ENCODE assay signal across 1 cellular context in the genomic region with DNA sequence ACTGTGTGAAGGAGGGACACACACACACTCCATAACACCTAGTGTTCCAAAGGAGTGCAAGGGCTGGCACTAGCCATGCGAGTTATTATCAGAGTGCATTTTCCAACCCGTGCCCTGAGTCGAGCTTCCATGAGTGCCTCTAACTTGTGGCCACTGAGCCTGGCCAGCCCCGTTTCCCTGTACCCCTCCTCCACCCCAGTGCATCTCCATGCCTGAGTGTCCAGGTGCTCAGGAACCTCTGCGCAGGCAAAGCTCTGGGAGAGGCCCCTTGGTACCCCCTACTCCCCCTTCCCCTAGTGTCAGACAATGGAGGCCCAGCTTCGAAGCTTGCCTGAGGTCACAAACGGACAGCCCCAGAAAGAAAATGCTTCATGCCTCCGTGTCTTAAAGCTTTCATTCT.
TF ChIP-seq lines count a peak whose summit lies in the region.

No MANE protein-coding gene starts in this region.

TF ChIP-seq in K562, 482 proteins besides CTCF, POLR2A, EP300 and RAD21:
- TF ChIP-seq PHF8 (IDR thresholded peaks at IDR 0.05; ENCODE audit: borderline replicate concordance, low read length) = no peak
- TF ChIP-seq HDAC3 (IDR thresholded peaks at IDR 0.05; ENCODE audit: borderline replicate concordance, partially characterized antibody) = no peak
- TF ChIP-seq, protein P1, sequence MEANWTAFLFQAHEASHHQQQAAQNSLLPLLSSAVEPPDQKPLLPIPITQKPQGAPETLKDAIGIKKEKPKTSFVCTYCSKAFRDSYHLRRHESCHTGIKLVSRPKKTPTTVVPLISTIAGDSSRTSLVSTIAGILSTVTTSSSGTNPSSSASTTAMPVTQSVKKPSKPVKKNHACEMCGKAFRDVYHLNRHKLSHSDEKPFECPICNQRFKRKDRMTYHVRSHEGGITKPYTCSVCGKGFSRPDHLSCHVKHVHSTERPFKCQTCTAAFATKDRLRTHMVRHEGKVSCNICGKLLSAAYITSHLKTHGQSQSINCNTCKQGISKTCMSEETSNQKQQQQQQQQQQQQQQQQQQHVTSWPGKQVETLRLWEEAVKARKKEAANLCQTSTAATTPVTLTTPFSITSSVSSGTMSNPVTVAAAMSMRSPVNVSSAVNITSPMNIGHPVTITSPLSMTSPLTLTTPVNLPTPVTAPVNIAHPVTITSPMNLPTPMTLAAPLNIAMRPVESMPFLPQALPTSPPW (CRISPR knock-in tag; IDR thresholded peaks at IDR 0.05) = no peak
- TF ChIP-seq ZC3H8 (IDR thresholded peaks at IDR 0.05) = no peak
- TF ChIP-seq, protein P2, sequence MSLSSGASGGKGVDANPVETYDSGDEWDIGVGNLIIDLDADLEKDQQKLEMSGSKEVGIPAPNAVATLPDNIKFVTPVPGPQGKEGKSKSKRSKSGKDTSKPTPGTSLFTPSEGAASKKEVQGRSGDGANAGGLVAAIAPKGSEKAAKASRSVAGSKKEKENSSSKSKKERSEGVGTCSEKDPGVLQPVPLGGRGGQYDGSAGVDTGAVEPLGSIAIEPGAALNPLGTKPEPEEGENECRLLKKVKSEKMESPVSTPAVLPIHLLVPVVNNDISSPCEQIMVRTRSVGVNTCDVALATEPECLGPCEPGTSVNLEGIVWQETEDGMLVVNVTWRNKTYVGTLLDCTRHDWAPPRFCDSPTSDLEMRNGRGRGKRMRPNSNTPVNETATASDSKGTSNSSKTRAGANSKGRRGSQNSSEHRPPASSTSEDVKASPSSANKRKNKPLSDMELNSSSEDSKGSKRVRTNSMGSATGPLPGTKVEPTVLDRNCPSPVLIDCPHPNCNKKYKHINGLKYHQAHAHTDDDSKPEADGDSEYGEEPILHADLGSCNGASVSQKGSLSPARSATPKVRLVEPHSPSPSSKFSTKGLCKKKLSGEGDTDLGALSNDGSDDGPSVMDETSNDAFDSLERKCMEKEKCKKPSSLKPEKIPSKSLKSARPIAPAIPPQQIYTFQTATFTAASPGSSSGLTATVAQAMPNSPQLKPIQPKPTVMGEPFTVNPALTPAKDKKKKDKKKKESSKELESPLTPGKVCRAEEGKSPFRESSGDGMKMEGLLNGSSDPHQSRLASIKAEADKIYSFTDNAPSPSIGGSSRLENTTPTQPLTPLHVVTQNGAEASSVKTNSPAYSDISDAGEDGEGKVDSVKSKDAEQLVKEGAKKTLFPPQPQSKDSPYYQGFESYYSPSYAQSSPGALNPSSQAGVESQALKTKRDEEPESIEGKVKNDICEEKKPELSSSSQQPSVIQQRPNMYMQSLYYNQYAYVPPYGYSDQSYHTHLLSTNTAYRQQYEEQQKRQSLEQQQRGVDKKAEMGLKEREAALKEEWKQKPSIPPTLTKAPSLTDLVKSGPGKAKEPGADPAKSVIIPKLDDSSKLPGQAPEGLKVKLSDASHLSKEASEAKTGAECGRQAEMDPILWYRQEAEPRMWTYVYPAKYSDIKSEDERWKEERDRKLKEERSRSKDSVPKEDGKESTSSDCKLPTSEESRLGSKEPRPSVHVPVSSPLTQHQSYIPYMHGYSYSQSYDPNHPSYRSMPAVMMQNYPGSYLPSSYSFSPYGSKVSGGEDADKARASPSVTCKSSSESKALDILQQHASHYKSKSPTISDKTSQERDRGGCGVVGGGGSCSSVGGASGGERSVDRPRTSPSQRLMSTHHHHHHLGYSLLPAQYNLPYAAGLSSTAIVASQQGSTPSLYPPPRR (CRISPR knock-in tag; IDR thresholded peaks at IDR 0.05; ENCODE audit: borderline replicate concordance) = no peak
- TF ChIP-seq MXI1 (IDR thresholded peaks at IDR 0.05; ENCODE audit: low read depth, low read length) = no peak
- no peak for TF ChIP-seq CHCHD3 (CRISPR knock-in tag; IDR thresholded peaks at IDR 0.05)
- TF ChIP-seq ZNF239 (CRISPR knock-in tag; IDR thresholded peaks at IDR 0.05) = no peak
- no peak for TF ChIP-seq PPARD (CRISPR knock-in tag; IDR thresholded peaks at IDR 0.05)
- TF ChIP-seq ZNF707 (CRISPR knock-in tag; conservative IDR thresholded peaks at IDR 0.05) = no peak
- no peak for TF ChIP-seq GATAD2A (IDR thresholded peaks at IDR 0.05)
- no peak for TF ChIP-seq TFE3 (CRISPR knock-in tag; IDR thresholded peaks at IDR 0.05)
- no peak for TF ChIP-seq CHAMP1 (IDR thresholded peaks at IDR 0.05)
- TF ChIP-seq ZNF146 (CRISPR knock-in tag; IDR thresholded peaks at IDR 0.05; ENCODE audit: unreplicated experiment) = no peak
- TF ChIP-seq HMG20B (CRISPR knock-in tag; IDR thresholded peaks at IDR 0.05) = no peak
- TF ChIP-seq E2F5 (CRISPR knock-in tag; IDR thresholded peaks at IDR 0.05) = no peak
- no peak for TF ChIP-seq TAF15 (IDR thresholded peaks at IDR 0.05; ENCODE audit: low read depth, low read length)
- TF ChIP-seq TBL1XR1 (IDR thresholded peaks at IDR 0.05; ENCODE audit: low read length in 2 of 2) = no peak
- no peak for TF ChIP-seq NR3C1 (CRISPR knock-in tag; IDR thresholded peaks at IDR 0.05)
- TF ChIP-seq, protein P3, sequence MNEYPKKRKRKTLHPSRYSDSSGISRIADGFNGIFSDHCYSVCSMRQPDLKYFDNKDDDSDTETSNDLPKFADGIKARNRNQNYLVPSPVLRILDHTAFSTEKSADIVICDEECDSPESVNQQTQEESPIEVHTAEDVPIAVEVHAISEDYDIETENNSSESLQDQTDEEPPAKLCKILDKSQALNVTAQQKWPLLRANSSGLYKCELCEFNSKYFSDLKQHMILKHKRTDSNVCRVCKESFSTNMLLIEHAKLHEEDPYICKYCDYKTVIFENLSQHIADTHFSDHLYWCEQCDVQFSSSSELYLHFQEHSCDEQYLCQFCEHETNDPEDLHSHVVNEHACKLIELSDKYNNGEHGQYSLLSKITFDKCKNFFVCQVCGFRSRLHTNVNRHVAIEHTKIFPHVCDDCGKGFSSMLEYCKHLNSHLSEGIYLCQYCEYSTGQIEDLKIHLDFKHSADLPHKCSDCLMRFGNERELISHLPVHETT (CRISPR knock-in tag; conservative IDR thresholded peaks at IDR 0.05 in 1 of 2, IDR thresholded peaks at IDR 0.05 in 1 of 2) = no peak
TF ChIP-seq in K562: peak in this region for 0.
